ENCODE assay signal across 1 cellular context in genomic region chr9:120929392-120929791, GRCh38.
TF ChIP-seq lines count a peak whose summit lies in the region.

No MANE protein-coding gene starts in this region.

TF ChIP-seq in WTC11, 78 proteins besides CTCF, POLR2A, EP300 and RAD21 (continued from another document):
- no peak for TF ChIP-seq ZNF532 (CRISPR knock-in tag; IDR thresholded peaks at IDR 0.05; ENCODE audit: borderline replicate concordance)
